In genomic region chr14:95561001-95561412, GRCh38 we compare ENCODE assay signal across 8 cellular contexts. TPM values are rescaled to one million over a fixed set of nuclear protein-coding genes. Genes with fewer than 3 reads are reported as not detected.
A peak's percentile ranks its signal among the peaks of the same experiment; 100 is the strongest.
DNase-seq lines count a peak whose midpoint lies in the region.

No MANE protein-coding gene starts in this region.

- no peak overlapping the region for H2AK5ac ChIP-seq in neuronal stem cell (ENCODE audit: low read depth, low read length)

- H3K4me2 ChIP-seq in neuronal stem cell (ENCODE audit: insufficient read depth, low read length, poor library complexity, severe bottlenecking): no peak overlapping the region

- peak overlapping the region; percentile 18 for H2AFZ ChIP-seq in neuronal stem cell (ENCODE audit: low read length)

- no peak overlapping the region for H2BK15ac ChIP-seq in neuronal stem cell (ENCODE audit: low read length)

- H3K4me3 ChIP-seq in neuronal stem cell (ENCODE audit: low read length in 2 of 2): no peak overlapping the region

- H3K23ac ChIP-seq in neuronal stem cell (ENCODE audit: low read depth, low read length, poor library complexity): no peak overlapping the region

- H2BK12ac ChIP-seq in neuronal stem cell (ENCODE audit: low read length): no peak overlapping the region

- peaks cover 0 to 2% (median 0%) of the 10 kb centered on the region in 3 experiments for H3K27me3 ChIP-seq in neuronal stem cell (ENCODE audit: control insufficient read depth in 3 of 3, insufficient read depth in 3 of 3, low read depth in 1 of 3, low read length in 3 of 3)

- H3K27ac ChIP-seq in neuronal stem cell (replicated peaks; ENCODE audit: low read length): no peak overlapping the region
- no peak overlapping the region for H3K27ac ChIP-seq in substantia nigra (ENCODE audit: low read depth, low read length, poor library complexity, severe bottlenecking)

- H3K79me1 ChIP-seq in neuronal stem cell (ENCODE audit: low read depth, low read length): no peaks in the 10 kb centered on the region

- no peaks in the 10 kb centered on the region for H3K9me3 ChIP-seq in neuronal stem cell (replicated peaks in 1 of 2; ENCODE audit: control insufficient read depth in 2 of 2, insufficient read depth in 1 of 2, low read depth in 1 of 2, low read length in 2 of 2)

- no peak overlapping the region for H4K8ac ChIP-seq in neuronal stem cell (ENCODE audit: low read depth, low read length)

- peaks cover 0 to 2% of the 10 kb centered on the region in 2 donors for H3K4me1 ChIP-seq in neuronal stem cell (ENCODE audit: control insufficient read depth in 2 of 2, insufficient read depth in 1 of 2, low read depth in 1 of 2, low read length in 2 of 2)

- peak; percentile 92 for DNase-seq in ELF-1 (ENCODE audit: low read depth, low spot score)
- DNase-seq in GOT3 (lab: John Stamatoyannopoulos, UW): peak; percentile 3
- peak; percentile 89 for DNase-seq in LoVo (ENCODE audit: low spot score)
- peak; percentile 87 for DNase-seq in RKO (ENCODE audit: low spot score)
- DNase-seq in activated T-cell treated with anti-CD3 and anti-CD28 coated beads, Interleukin-2, amount 50 U/mL, for 48 hours: peak; percentile 92 to 93
- DNase-seq in fibroblast of peridontal ligament (ENCODE audit: extremely low read depth): peak; percentile 84
- peak; percentile 93 for DNase-seq in neuronal stem cell (ENCODE audit: low spot score)
- peak in 44 of 49 donors; percentile 7 to 83 (median 57) for DNase-seq in substantia nigra (lab: John Stamatoyannopoulos, UW)

- no peak overlapping the region for H3K18ac ChIP-seq in neuronal stem cell (ENCODE audit: low read length)

- no peaks in the 10 kb centered on the region for H3K36me3 ChIP-seq in neuronal stem cell (replicated peaks in 1 of 2; ENCODE audit: control insufficient read depth in 2 of 2, insufficient read depth in 2 of 2, low read length in 2 of 2)

- no peak overlapping the region for H2BK120ac ChIP-seq in neuronal stem cell (ENCODE audit: low read depth, low read length)

- no peak overlapping the region for H3K14ac ChIP-seq in neuronal stem cell (ENCODE audit: low read length)

- H3K4ac ChIP-seq in neuronal stem cell (ENCODE audit: low read length): no peak overlapping the region

- no CpG with 5 or more reads among the region's 14 CpGs for whole genome bisulfite sequencing in neuronal stem cell (ENCODE audit: extremely low coverage in 2 of 2, insufficient read length in 2 of 2, insufficient replicate concordance in 1 of 2), 2 donors

- no peak overlapping the region for H3K9ac ChIP-seq in neuronal stem cell (ENCODE audit: low read depth, low read length, poor library complexity)

- H4K91ac ChIP-seq in neuronal stem cell (ENCODE audit: low read depth, low read length, poor library complexity): no peak overlapping the region

- H2BK5ac ChIP-seq in neuronal stem cell (ENCODE audit: low read length): no peak overlapping the region

RNA-seq across cellular contexts. Expression of gene GLRX5, which starts 26.2 kb away (rescaled TPM):
- polyA plus RNA-seq in neuronal stem cell (2013, experiment 1 of 2): 77.4 TPM
- polyA plus RNA-seq in neuronal stem cell (2013, experiment 2 of 2): 74.7 TPM

RNA-seq across cellular contexts. Expression of gene SYNE3, which starts 44.6 kb away (rescaled TPM):
- 0.06 TPM for polyA plus RNA-seq in neuronal stem cell (2013, experiment 1 of 2)
- 0.07 TPM for polyA plus RNA-seq in neuronal stem cell (2013, experiment 2 of 2)

Comparison
In these comparisons a context has a peak if more than half of its experiments do, and no peak if none do; other contexts are left out.
1. DNase-seq: peak in every context shown above with its lines; median percentile 93 in neuronal stem cell; 92 in activated T-cell treated with anti-CD3 and anti-CD28 coated beads, Interleukin-2, amount 50 U/mL, for 48 hours; 92 in ELF-1; 89 in LoVo; 87 in RKO; 84 in fibroblast of peridontal ligament; 57 in substantia nigra; 3 in GOT3.